Comparison of ENCODE assay signal across 28 cellular contexts in the genomic region with DNA sequence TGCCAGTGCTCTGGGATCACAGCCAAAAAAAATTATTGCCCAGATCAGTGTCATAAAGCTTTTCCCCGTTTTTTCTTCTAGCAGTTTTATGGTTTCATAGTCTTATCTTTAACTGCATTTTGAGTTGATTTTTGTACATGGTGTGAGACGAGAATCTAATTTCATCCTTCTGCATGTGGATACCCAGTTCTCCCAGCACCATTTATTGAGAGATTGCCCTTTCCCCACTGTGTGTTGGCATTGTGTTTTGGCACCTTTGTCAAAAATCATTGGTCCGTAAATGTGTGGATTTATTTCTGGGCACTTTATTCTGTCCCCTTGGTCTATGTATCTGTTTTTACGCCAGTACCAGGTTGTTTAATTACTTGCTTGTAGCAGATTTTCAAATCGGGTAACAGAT.
DNase-seq lines count a peak whose midpoint lies in the region; ATAC-seq, FAIRE-seq and TF ChIP-seq lines count a peak whose summit lies in the region.
"Had no signal": no experiment of that assay in that cellular context is flagged by ENCODE, and none has a peak within 500 bp of the region (broad histone marks: within the 10 kb centered on the region; RNA-seq: fewer than 3 reads in every experiment).

No MANE protein-coding gene starts in this region.

- H3K4me1 Mint-ChIP-seq in stimulated activated memory B cell treated with anti-CD40 and anti-IgM and Interleukin-4, amounts not matched to agents 10 μg/mL and 1 μg/mL and 100 μg/mL, for 72 hours = no peaks in the 10 kb centered on the region
- no peaks in the 10 kb centered on the region for H3K4me1 Mint-ChIP-seq in stimulated activated naive B cell treated with anti-CD40 and anti-IgM and Interleukin-4, amounts not matched to agents 10 μg/mL and 1 μg/mL and 100 μg/mL, for 72 hours
- H3K4me1 Mint-ChIP-seq: CD14-positive monocyte; CD4-positive, alpha-beta memory T cell; CD4-positive, CD25-positive, alpha-beta regulatory T cell; CD8-positive, alpha-beta memory T cell had no signal

- no peak for FAIRE-seq in endothelial cell of umbilical vein (lab: Jason Lieb, UNC)
- FAIRE-seq: A204.1, GM12878, GM12892, GM18507, GM19239 had no signal

- no peak overlapping the region for H3K9ac ChIP-seq in endothelial cell of umbilical vein (replicated peaks; ENCODE audit: extremely low read depth, insufficient read depth, low read length)
- H3K9ac ChIP-seq: BLaER1 had no signal

- H3K4me3 Mint-ChIP-seq in stimulated activated memory B cell treated with anti-CD40 and anti-IgM and Interleukin-4, amounts not matched to agents 10 μg/mL and 1 μg/mL and 100 μg/mL, for 72 hours = no peak overlapping the region
- no peak overlapping the region for H3K4me3 Mint-ChIP-seq in stimulated activated naive B cell treated with anti-CD40 and anti-IgM and Interleukin-4, amounts not matched to agents 10 μg/mL and 1 μg/mL and 100 μg/mL, for 72 hours
- H3K4me3 Mint-ChIP-seq: CD14-positive monocyte; CD4-positive, alpha-beta memory T cell; CD4-positive, CD25-positive, alpha-beta regulatory T cell; CD8-positive, alpha-beta memory T cell had no signal

- 53 to 63% methylated on average over 5 of the region's 5 CpGs for WGBS in gastroesophageal sphincter (ENCODE audit: low coverage in 1 of 2), 2 donors

- no peak for TF ChIP-seq EP300 in Ishikawa (IDR thresholded peaks at IDR 0.05; ENCODE audit: borderline replicate concordance)
- no peak for TF ChIP-seq EP300 in gastroesophageal sphincter (IDR thresholded peaks at IDR 0.05)

- DNase-seq in NCI-H446 (lab: John Stamatoyannopoulos, UW) = peak; percentile 52 to 78
- DNase-seq in endothelial cell of umbilical vein (ENCODE audit: low read depth, low spot score) = peak; percentile 29
- DNase-seq in stimulated activated naive B cell treated with anti-CD40 and anti-IgM and Interleukin-4, amounts not matched to agents 10 μg/mL and 1 μg/mL and 100 μg/mL, for 72 hours = no peak
- DNase-seq: 8988T; ACHN; BE2C; C1 segment of cervical spinal cord; CD4-positive, alpha-beta memory T cell; CD4-positive, CD25-positive, alpha-beta regulatory T cell; CD8-positive, alpha-beta memory T cell; COR-L47; DMS 273 treated with DMSO at 0.1 percent for 48 hours; DMS153; DMS53; DMS79; DND-41; EL; GDM1 had no signal

- H3K27ac Mint-ChIP-seq in stimulated activated memory B cell treated with anti-CD40 and anti-IgM and Interleukin-4, amounts not matched to agents 10 μg/mL and 1 μg/mL and 100 μg/mL, for 72 hours = no peak overlapping the region
- H3K27ac Mint-ChIP-seq in stimulated activated naive B cell treated with anti-CD40 and anti-IgM and Interleukin-4, amounts not matched to agents 10 μg/mL and 1 μg/mL and 100 μg/mL, for 72 hours = no peak overlapping the region
- H3K27ac Mint-ChIP-seq: CD14-positive monocyte; CD4-positive, alpha-beta memory T cell; CD4-positive, CD25-positive, alpha-beta regulatory T cell; CD8-positive, alpha-beta memory T cell had no signal

- H3K4me2 ChIP-seq in endothelial cell of umbilical vein (ENCODE audit: insufficient read depth, low read length) = no peak overlapping the region
- H3K4me2 ChIP-seq: BLaER1 had no signal

- H3K9me3 Mint-ChIP-seq in stimulated activated memory B cell treated with anti-CD40 and anti-IgM and Interleukin-4, amounts not matched to agents 10 μg/mL and 1 μg/mL and 100 μg/mL, for 72 hours = peaks cover 18% of the 10 kb centered on the region
- peaks cover 11 to 12% of the 10 kb centered on the region in 2 donors for H3K9me3 Mint-ChIP-seq in stimulated activated naive B cell treated with anti-CD40 and anti-IgM and Interleukin-4, amounts not matched to agents 10 μg/mL and 1 μg/mL and 100 μg/mL, for 72 hours

- H3K9me1 ChIP-seq in endothelial cell of umbilical vein (replicated peaks; ENCODE audit: control insufficient read depth, extremely low read depth, insufficient read depth, low read length) = no peaks in the 10 kb centered on the region

- no peaks in the 10 kb centered on the region for H3K79me2 ChIP-seq in endothelial cell of umbilical vein (ENCODE audit: control insufficient read depth, insufficient read depth, low read length)

- ATAC-seq in stimulated activated memory B cell treated with anti-CD40 and anti-IgM and Interleukin-4, amounts not matched to agents 10 μg/mL and 1 μg/mL and 100 μg/mL, for 72 hours = no peak
- ATAC-seq in stimulated activated naive B cell treated with anti-CD40 and anti-IgM and Interleukin-4, amounts not matched to agents 10 μg/mL and 1 μg/mL and 100 μg/mL, for 72 hours (replicated peaks) = no peak
- no peak for ATAC-seq in gastroesophageal sphincter
- ATAC-seq: GM12878 had no signal

- no peaks in the 10 kb centered on the region for H4K20me1 ChIP-seq in endothelial cell of umbilical vein (replicated peaks; ENCODE audit: control insufficient read depth, extremely low read depth, insufficient read depth, low read length)
- H4K20me1 ChIP-seq: BLaER1 had no signal

- CTCF ChIA-PET in endothelial cell of umbilical vein (lab: Charles Lee) = interaction anchor here (1.0 kb wide), 1 partner anchor 66 kb away, joined by 3 read pairs; no protein-coding TSS in a partner anchor

- TF ChIP-seq CTCF in endothelial cell of umbilical vein (IDR thresholded peaks at IDR 0.05; ENCODE audit: extremely low read depth in 1 of 2, insufficient read depth in 1 of 2, low read depth in 1 of 2, low read length in 2 of 2) (no peak), gastroesophageal sphincter (IDR thresholded peaks at IDR 0.05) (no peak)

- intact Hi-C loops in endothelial cell of umbilical vein (cut with micrococcal nuclease) = no loop called here

- H3K27me3 Mint-ChIP-seq in stimulated activated memory B cell treated with anti-CD40 and anti-IgM and Interleukin-4, amounts not matched to agents 10 μg/mL and 1 μg/mL and 100 μg/mL, for 72 hours = no peaks in the 10 kb centered on the region
- H3K27me3 Mint-ChIP-seq in stimulated activated naive B cell treated with anti-CD40 and anti-IgM and Interleukin-4, amounts not matched to agents 10 μg/mL and 1 μg/mL and 100 μg/mL, for 72 hours = no peaks in the 10 kb centered on the region
- H3K27me3 Mint-ChIP-seq: CD4-positive, CD25-positive, alpha-beta regulatory T cell; CD8-positive, alpha-beta memory T cell had no signal

- no TSS peak for BruUV-seq in endothelial cell of umbilical vein (replicated peaks; lab: Mats Ljungman, UMichigan)

- no peak overlapping the region for H2AFZ ChIP-seq in endothelial cell of umbilical vein (ENCODE audit: low read depth, low read length)

- H3K27ac ChIP-seq in endothelial cell of umbilical vein (ENCODE audit: insufficient read depth, low read depth, low read length) (no peak overlapping the region), gastroesophageal sphincter (no peak overlapping the region)
- H3K27ac ChIP-seq: BLaER1 had no signal

- H3K4me3 ChIP-seq in endothelial cell of umbilical vein (replicated peaks in 1 of 3; ENCODE audit: insufficient read depth in 1 of 3, low read depth in 1 of 3, low read length in 3 of 3) (no peak overlapping the region), gastroesophageal sphincter (no peak overlapping the region)
- H3K4me3 ChIP-seq: BLaER1, GM12878 had no signal

- TF ChIP-seq RAD21 in Ishikawa (IDR thresholded peaks at IDR 0.05; ENCODE audit: low read depth) = no peak

- H3K4me1 ChIP-seq in endothelial cell of umbilical vein (ENCODE audit: control insufficient read depth, extremely low read depth, insufficient read depth, low read length) (no peaks in the 10 kb centered on the region), gastroesophageal sphincter (no peaks in the 10 kb centered on the region)
- H3K4me1 ChIP-seq: BE2C, BLaER1 had no signal

- no peaks in the 10 kb centered on the region for H3K36me3 Mint-ChIP-seq in stimulated activated memory B cell treated with anti-CD40 and anti-IgM and Interleukin-4, amounts not matched to agents 10 μg/mL and 1 μg/mL and 100 μg/mL, for 72 hours
- no peaks in the 10 kb centered on the region for H3K36me3 Mint-ChIP-seq in stimulated activated naive B cell treated with anti-CD40 and anti-IgM and Interleukin-4, amounts not matched to agents 10 μg/mL and 1 μg/mL and 100 μg/mL, for 72 hours
- H3K36me3 Mint-ChIP-seq: CD14-positive monocyte; CD4-positive, alpha-beta memory T cell; CD4-positive, CD25-positive, alpha-beta regulatory T cell; CD8-positive, alpha-beta memory T cell had no signal

- no peaks in the 10 kb centered on the region for H3K9me3 ChIP-seq in endothelial cell of umbilical vein (replicated peaks; ENCODE audit: control insufficient read depth, insufficient read depth, low read length)
- H3K9me3 ChIP-seq in gastroesophageal sphincter = peaks cover 0 to 7% (median 0%) of the 10 kb centered on the region in 3 donors
- H3K9me3 ChIP-seq: BE2C, BLaER1 had no signal

- H3K36me3 ChIP-seq in endothelial cell of umbilical vein (ENCODE audit: control insufficient read depth in 2 of 2, extremely low read depth in 1 of 2, insufficient read depth in 2 of 2, low read length in 2 of 2) (no peaks in the 10 kb centered on the region), gastroesophageal sphincter (no peaks in the 10 kb centered on the region)
- H3K36me3 ChIP-seq: BE2C, BLaER1 had no signal

- TF ChIP-seq POLR2A in endothelial cell of umbilical vein (IDR thresholded peaks at IDR 0.05; ENCODE audit: low read depth, low read length) (no peak), gastroesophageal sphincter (IDR thresholded peaks at IDR 0.05) (no peak)

- POLR2A ChIA-PET in endothelial cell of umbilical vein (lab: Charles Lee) = no interaction called here

- H3K27me3 ChIP-seq in endothelial cell of umbilical vein (ENCODE audit: control insufficient read depth in 2 of 2, insufficient read depth in 2 of 2, low read length in 2 of 2) (no peaks in the 10 kb centered on the region), gastroesophageal sphincter (no peaks in the 10 kb centered on the region)
- H3K27me3 ChIP-seq: BE2C, BLaER1 had no signal

- dilution Hi-C loops in endothelial cell of umbilical vein (cut with MboI; ENCODE audit: extremely low pct_ligation_motif_present, low sequenced_read_pairs) = no loop called here

TF ChIP-seq in Ishikawa, 13 proteins besides CTCF, POLR2A, EP300 and RAD21:
- TF ChIP-seq NFIC (IDR thresholded peaks at IDR 0.05) (peak; percentile 62), TCF12 (IDR thresholded peaks at IDR 0.05; ENCODE audit: low read depth) (no peak)

TF ChIP-seq in endothelial cell of umbilical vein, 7 proteins besides CTCF, POLR2A, EP300 and RAD21:
- TF ChIP-seq POLR2AphosphoS5 (IDR thresholded peaks at IDR 0.05; ENCODE audit: insufficient read depth, low read depth, low read length) (no peak), FOS (IDR thresholded peaks at IDR 0.05; ENCODE audit: borderline replicate concordance, insufficient read depth, low read length) (no peak)
